ENCODE assay signal across 8 cellular contexts in the genomic region with DNA sequence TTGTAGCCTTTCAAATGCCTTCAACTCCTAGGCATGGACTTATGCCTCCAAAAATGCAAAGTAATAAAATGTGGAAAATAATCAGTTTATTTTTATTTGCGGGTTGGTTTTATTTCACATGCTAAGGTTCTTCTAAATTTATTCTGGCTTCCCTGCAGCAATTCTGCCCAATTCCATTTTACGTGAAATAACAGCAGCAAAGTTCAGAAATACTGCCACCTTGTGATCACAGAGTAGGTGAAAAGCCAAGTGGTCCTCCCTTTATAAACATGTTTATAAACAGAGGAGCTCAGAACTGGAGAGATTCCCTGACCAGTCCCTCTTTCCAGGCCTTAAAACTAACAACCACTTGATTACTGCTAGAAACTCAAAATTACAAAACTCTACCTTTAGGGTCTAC. TPM values are rescaled to one million over a fixed set of nuclear protein-coding genes. Genes with fewer than 3 reads are reported as not detected.
A peak's percentile ranks its signal among the peaks of the same experiment; 100 is the strongest.
DNase-seq lines count a peak whose midpoint lies in the region; ATAC-seq and TF ChIP-seq lines count a peak whose summit lies in the region.

No MANE protein-coding gene starts in this region.

- H3K4me3 ChIP-seq in BJ (ENCODE audit: low read depth, low read length) = no peak overlapping the region
- H3K4me3 ChIP-seq in fibroblast of pulmonary artery (replicated peaks; ENCODE audit: low read depth, low read length) = no peak overlapping the region
- H3K4me3 ChIP-seq in spleen = no peak overlapping the region

- WGBS in spleen, 5 donors = 6 to 31% (median 23%) methylated on average over 2 of the region's 2 CpGs

- peak; percentile 66 for ATAC-seq in GM21576 (IDR thresholded peaks at IDR 0.05; ENCODE audit: unreplicated experiment)
- ATAC-seq in HG02884 (IDR thresholded peaks at IDR 0.05; ENCODE audit: unreplicated experiment) = no peak

- DNase-seq in BJ (ENCODE audit: low read depth) (no peak), OCI-M1 (lab: John Stamatoyannopoulos, UW) (peak; percentile 75), fibroblast of pulmonary artery (ENCODE audit: low read depth) (peak; percentile 53), spleen (no peak), occipital lobe (lab: John Stamatoyannopoulos, UW) (no peak)
- DNase-seq in activated CD4-positive, alpha-beta T cell treated with anti-CD3 and anti-CD28 coated beads for 48 hours = no peak

- no peaks in the 10 kb centered on the region for H3K9me3 ChIP-seq in spleen

- no peak for TF ChIP-seq POLR2A in spleen (IDR thresholded peaks at IDR 0.05)

- H3K4me1 ChIP-seq in spleen = no peaks in the 10 kb centered on the region

- CTCF ChIA-PET in BJ (lab: Yijun Ruan, JAX) = interaction anchor here (0.6 to 2.8 kb wide), 14 partner anchors 11 to 720 kb away, joined by 3 to 12 read pairs (median 3); no protein-coding TSS in a partner anchor

- peak; percentile 52 for TF ChIP-seq CTCF in BJ (IDR thresholded peaks at IDR 0.05; ENCODE audit: insufficient read depth, low read depth, low read length)
- TF ChIP-seq CTCF in fibroblast of pulmonary artery (IDR thresholded peaks at IDR 0.05; ENCODE audit: low read length, missing control alignments) = peak; percentile 59
- TF ChIP-seq CTCF in spleen (IDR thresholded peaks at IDR 0.05 in 8 of 11, conservative IDR thresholded peaks at IDR 0.05 in 3 of 11) = peak in 8 of 11 experiments; percentile 13 to 61 (median 37)

- POLR2A ChIA-PET in BJ (lab: Charles Lee) = no interaction called here

- intact Hi-C loops in spleen (cut with DNase I; ENCODE audit: low total_unique reads) = no loop called here

- no peak overlapping the region for H3K27ac ChIP-seq in spleen

- H3K36me3 ChIP-seq in BJ (ENCODE audit: control insufficient read depth, insufficient read depth, low read length) = no peaks in the 10 kb centered on the region
- no peaks in the 10 kb centered on the region for H3K36me3 ChIP-seq in spleen

- H3K27me3 ChIP-seq in BJ (ENCODE audit: control insufficient read depth, insufficient read depth, low read length) (no peaks in the 10 kb centered on the region), spleen (replicated peaks in 1 of 7) (peaks cover 0 to 29% (median 0%) of the 10 kb centered on the region in 7 donors)

RNA-seq across cellular contexts. Expression of a gene that starts 14.7 kb away (rescaled TPM):
- not detected in 2 replicates for polyA plus RNA-seq in BJ (2011; rRNA removed)
- polyA minus RNA-seq in BJ (2011; rRNA and poly(A)+ RNA removed) = not detected in 2 replicates
- under 1 TPM in 6 of 7 donors, not detected in 1; under 0.01 to 0.55 (median 0.21) TPM for total RNA-seq in spleen
- under 1 TPM; under 0.01 to 0.02 (median under 0.01) TPM for polyA plus RNA-seq in spleen
- 3.7 TPM for total RNA-seq in occipital lobe

RNA-seq across cellular contexts. Expression of a gene that starts 43.9 kb away (rescaled TPM):
- polyA plus RNA-seq in BJ (2011; rRNA removed) (98.6 and 137 TPM in 2 replicates), spleen (10 to 100 TPM; 37.8 to 44.2 (median 44.0) TPM)
- 64.1 and 97.8 TPM in 2 replicates for polyA minus RNA-seq in BJ (2011; rRNA and poly(A)+ RNA removed)
- total RNA-seq in spleen (10 to 100 TPM; 38.6 to 66.2 (median 58.7) TPM), occipital lobe (81.1 TPM)

RNA-seq across cellular contexts. Expression of a gene that starts 56.6 kb away (rescaled TPM):
- polyA plus RNA-seq in BJ (2011; rRNA removed) (not detected in 2 replicates), spleen (under 1 TPM in 1 of 3 donors, not detected in 2; 0.74 TPM)
- polyA minus RNA-seq in BJ (2011; rRNA and poly(A)+ RNA removed) = not detected in 2 replicates
- total RNA-seq in spleen (1 to 10 TPM in 1 of 7 donors, not detected in 6; 2.3 TPM), occipital lobe (2.8 TPM)

Comparison
In these comparisons a context has a peak if more than half of its experiments do, and no peak if none do; other contexts are left out.
1. DNase-seq: peak in OCI-M1 (single experiment) and fibroblast of pulmonary artery (single experiment); none in BJ (single experiment), spleen (single experiment), activated CD4-positive, alpha-beta T cell treated with anti-CD3 and anti-CD28 coated beads for 48 hours (single experiment) and occipital lobe (single experiment).
2. Peak in every context shown above with its lines, with median percentiles within 50 percentile points of each other: CTCF ChIP-seq.